In genomic region chr5:173258466-173258865, GRCh38 we compare ENCODE assay signal across 32 cellular contexts. TPM values are rescaled to one million over a fixed set of nuclear protein-coding genes. Genes with fewer than 3 reads are reported as not detected.
"Had no signal": no experiment of that assay in that cellular context is flagged by ENCODE, and none has a peak within 500 bp of the region (broad histone marks: within the 10 kb centered on the region; RNA-seq: fewer than 3 reads in every experiment).

No MANE protein-coding gene starts in this region.

- ATAC-seq: activated CD4-positive, alpha-beta T cell treated with anti-CD3 and anti-CD28 coated beads for 36 hours; activated naive CD4-positive, alpha-beta T cell treated with anti-CD3 and anti-CD28 coated beads, Interleukin-2, amount 50 U/mL, for 72 hours; activated T-cell treated with anti-CD3 and anti-CD28 coated beads, Interleukin-2, amount 50 U/mL, for 72 hours; foreskin keratinocyte; gastroesophageal sphincter had no signal

- H3K36me3 ChIP-seq: ascending aorta, breast epithelium, cardiac muscle cell, colonic mucosa, esophagus muscularis mucosa, gastroesophageal sphincter, heart right ventricle had no signal

- H3K27me3 ChIP-seq: ascending aorta, cardiac muscle cell, colonic mucosa had no signal

- H3K4me3 ChIP-seq: ascending aorta, breast epithelium, cardiac muscle cell, colonic mucosa, dorsolateral prefrontal cortex, esophagus muscularis mucosa, gastroesophageal sphincter, heart right ventricle had no signal

- DNase-seq: activated CD4-positive, alpha-beta memory T cell treated with anti-CD3 and anti-CD28 coated beads for 36 hours; activated CD4-positive, alpha-beta T cell treated with anti-CD3 and anti-CD28 coated beads for 36 hours; activated CD4-positive, alpha-beta T cell treated with anti-CD3 and anti-CD28 coated beads, Interleukin-2, amount 10 ng/mL, durations not matched to agents 24 days and 14 days; activated CD4-positive, CD25-positive, alpha-beta regulatory T cell; activated CD4-positive, CD25-positive, alpha-beta regulatory T cell treated with anti-CD3 and anti-CD28 coated beads, Interleukin-2, amount 50 U/mL, for 72 hours; activated CD8-positive, alpha-beta memory T cell treated with anti-CD3 and anti-CD28 coated beads, Interleukin-2, amount 50 U/mL, for 48 hours; activated gamma-delta T cell; activated naive CD4-positive, alpha-beta T cell; activated naive CD4-positive, alpha-beta T cell treated with anti-CD3 and anti-CD28 coated beads, Interleukin-2, amount 10 ng/mL, durations not matched to agents 7 days and 5 days; activated naive CD8-positive, alpha-beta T cell treated with anti-CD3 and anti-CD28 coated beads, Interleukin-2, amount 10 ng/mL, durations not matched to agents 7 days and 5 days; activated T-cell treated with anti-CD3 and anti-CD28 coated beads for 4 hours; activated T-cell treated with anti-CD3 and anti-CD28 coated beads, Interleukin-2, amount 50 U/mL, for 24 hours; activated T-cell treated with anti-CD3 and anti-CD28 coated beads, Interleukin-2, amount 50 U/mL, for 72 hours; central memory CD4-positive, alpha-beta T cell; cerebellar nuclear complex; colonic mucosa; dorsolateral prefrontal cortex; effector memory CD4-positive, alpha-beta T cell; erythroblast; foreskin keratinocyte; heart right ventricle; T-helper 2 cell had no signal

- H3K27ac ChIP-seq: ascending aorta, breast epithelium, cardiac muscle cell, colonic mucosa, dorsolateral prefrontal cortex, esophagus muscularis mucosa, foreskin keratinocyte, gastroesophageal sphincter, heart right ventricle had no signal

- H3K36me3 Mint-ChIP-seq: activated CD4-positive, alpha-beta memory T cell treated with anti-CD3 and anti-CD28 coated beads for 36 hours; activated naive CD4-positive, alpha-beta T cell treated with anti-CD3 and anti-CD28 coated beads, Interleukin-2, amount 10 ng/mL, durations not matched to agents 7 days and 5 days; activated naive CD4-positive, alpha-beta T cell treated with anti-CD3 and anti-CD28 coated beads, Interleukin-2, amount 50 U/mL, for 72 hours; activated naive CD8-positive, alpha-beta T cell treated with anti-CD3 and anti-CD28 coated beads, Interleukin-2, amount 10 ng/mL, durations not matched to agents 7 days and 5 days; brain had no signal

- H3K9me3 ChIP-seq: ascending aorta, breast epithelium, colonic mucosa, esophagus muscularis mucosa, gastroesophageal sphincter, heart right ventricle had no signal

- H3K27ac Mint-ChIP-seq: activated CD4-positive, alpha-beta memory T cell treated with anti-CD3 and anti-CD28 coated beads for 36 hours; activated CD4-positive, alpha-beta T cell treated with anti-CD3 and anti-CD28 coated beads for 36 hours; activated CD4-positive, alpha-beta T cell treated with anti-CD3 and anti-CD28 coated beads, Interleukin-2, amount 10 ng/mL, durations not matched to agents 24 days and 14 days; activated naive CD4-positive, alpha-beta T cell treated with anti-CD3 and anti-CD28 coated beads, Interleukin-2, amount 10 ng/mL, durations not matched to agents 7 days and 5 days; activated naive CD4-positive, alpha-beta T cell treated with anti-CD3 and anti-CD28 coated beads, Interleukin-2, amount 50 U/mL, for 72 hours; activated naive CD8-positive, alpha-beta T cell treated with anti-CD3 and anti-CD28 coated beads, Interleukin-2, amount 10 ng/mL, durations not matched to agents 7 days and 5 days; activated T-cell treated with anti-CD3 and anti-CD28 coated beads, Interleukin-2, amount 50 U/mL, for 24 hours; activated T-cell treated with anti-CD3 and anti-CD28 coated beads, Interleukin-2, amount 50 U/mL, for 72 hours; brain; dendritic cell treated with granulocyte-macrophage colony-stimulating factor and Interleukin-4, amounts not matched to agents 40 ng/mL and 50 ng/mL, for 4 days had no signal

- H3K4me3 Mint-ChIP-seq: activated CD4-positive, alpha-beta memory T cell treated with anti-CD3 and anti-CD28 coated beads for 36 hours; activated CD4-positive, alpha-beta T cell treated with anti-CD3 and anti-CD28 coated beads for 36 hours; activated CD4-positive, alpha-beta T cell treated with anti-CD3 and anti-CD28 coated beads, Interleukin-2, amount 10 ng/mL, durations not matched to agents 24 days and 14 days; activated naive CD4-positive, alpha-beta T cell treated with anti-CD3 and anti-CD28 coated beads, Interleukin-2, amount 10 ng/mL, durations not matched to agents 7 days and 5 days; activated naive CD8-positive, alpha-beta T cell treated with anti-CD3 and anti-CD28 coated beads, Interleukin-2, amount 10 ng/mL, durations not matched to agents 7 days and 5 days; activated T-cell treated with anti-CD3 and anti-CD28 coated beads, Interleukin-2, amount 50 U/mL, for 24 hours; activated T-cell treated with anti-CD3 and anti-CD28 coated beads, Interleukin-2, amount 50 U/mL, for 72 hours; brain; dendritic cell treated with granulocyte-macrophage colony-stimulating factor and Interleukin-4, amounts not matched to agents 40 ng/mL and 50 ng/mL, for 4 days had no signal

- H3K9me3 Mint-ChIP-seq: activated CD4-positive, alpha-beta memory T cell treated with anti-CD3 and anti-CD28 coated beads for 36 hours; activated CD4-positive, alpha-beta T cell treated with anti-CD3 and anti-CD28 coated beads, Interleukin-2, amount 10 ng/mL, durations not matched to agents 24 days and 14 days; activated naive CD4-positive, alpha-beta T cell treated with anti-CD3 and anti-CD28 coated beads, Interleukin-2, amount 10 ng/mL, durations not matched to agents 7 days and 5 days; activated naive CD4-positive, alpha-beta T cell treated with anti-CD3 and anti-CD28 coated beads, Interleukin-2, amount 50 U/mL, for 72 hours; activated naive CD8-positive, alpha-beta T cell treated with anti-CD3 and anti-CD28 coated beads, Interleukin-2, amount 10 ng/mL, durations not matched to agents 7 days and 5 days; activated T-cell treated with anti-CD3 and anti-CD28 coated beads, Interleukin-2, amount 50 U/mL, for 24 hours; activated T-cell treated with anti-CD3 and anti-CD28 coated beads, Interleukin-2, amount 50 U/mL, for 72 hours; dendritic cell treated with granulocyte-macrophage colony-stimulating factor and Interleukin-4, amounts not matched to agents 40 ng/mL and 50 ng/mL, for 4 days had no signal

- H3K4me1 Mint-ChIP-seq: activated CD4-positive, alpha-beta T cell treated with anti-CD3 and anti-CD28 coated beads for 36 hours; activated CD4-positive, alpha-beta T cell treated with anti-CD3 and anti-CD28 coated beads, Interleukin-2, amount 10 ng/mL, durations not matched to agents 24 days and 14 days; activated naive CD4-positive, alpha-beta T cell treated with anti-CD3 and anti-CD28 coated beads, Interleukin-2, amount 10 ng/mL, durations not matched to agents 7 days and 5 days; activated naive CD8-positive, alpha-beta T cell treated with anti-CD3 and anti-CD28 coated beads, Interleukin-2, amount 10 ng/mL, durations not matched to agents 7 days and 5 days; brain had no signal

- H3K4me1 ChIP-seq: ascending aorta, breast epithelium, colonic mucosa, esophagus muscularis mucosa, foreskin keratinocyte, gastroesophageal sphincter had no signal

RNA-seq across cellular contexts. Expression of gene NKX2-5, which starts 23.5 kb away (rescaled TPM):
- total RNA-seq: activated CD4-positive, alpha-beta memory T cell treated with anti-CD3 and anti-CD28 coated beads for 36 hours; activated CD4-positive, alpha-beta T cell treated with anti-CD3 and anti-CD28 coated beads, Interleukin-2, amount 10 ng/mL, durations not matched to agents 24 days and 14 days; activated naive CD8-positive, alpha-beta T cell treated with anti-CD3 and anti-CD28 coated beads, Interleukin-2, amount 10 ng/mL, durations not matched to agents 7 days and 5 days; ascending aorta; colonic mucosa; dorsolateral prefrontal cortex; esophagus muscularis mucosa; foreskin keratinocyte; gastroesophageal sphincter; glomerular endothelial cell; T-helper 1 cell treated with Interleukin-12 subunit alpha and Interleukin-12 subunit beta and Interleukin-4 antibody, amounts not matched to agents 30 ng/mL and 1 ng/mL, for 36 hours had no signal
- polyA plus RNA-seq: foreskin keratinocyte had no signal
